In the genomic region with DNA sequence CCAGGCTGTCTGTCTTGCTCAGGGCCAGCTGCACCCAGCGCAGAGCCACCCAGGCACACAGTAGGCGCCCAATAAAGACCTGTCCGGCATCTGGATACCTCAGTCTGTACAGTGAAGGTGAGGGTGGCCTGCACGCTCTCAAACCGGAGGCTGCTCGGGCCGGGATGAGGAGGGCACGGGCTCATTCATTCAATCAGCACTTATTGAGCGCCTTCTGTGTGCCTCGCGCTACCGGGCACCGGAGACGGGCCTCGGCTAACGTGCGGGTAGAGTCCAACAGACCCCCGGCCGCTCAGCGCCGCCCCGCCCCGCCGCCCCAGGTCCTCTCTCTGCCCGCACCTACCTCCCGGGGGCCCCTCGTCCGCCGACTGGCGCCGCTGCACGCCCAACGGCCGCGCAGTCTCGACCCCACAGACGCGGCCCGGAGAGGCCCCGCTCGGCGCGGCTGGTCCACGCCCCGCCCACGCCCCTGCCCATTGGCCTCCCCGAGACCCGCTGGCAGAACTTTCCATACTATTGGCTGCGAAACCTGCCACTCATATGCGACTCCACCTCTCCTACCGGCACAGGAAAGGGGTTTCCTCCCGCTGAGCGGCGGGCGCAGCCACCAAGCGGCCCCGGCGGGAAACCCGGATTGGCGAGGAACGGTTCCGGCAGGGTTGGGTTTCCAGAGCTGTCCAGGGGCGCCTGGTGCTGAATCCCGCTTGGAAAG, we compare ENCODE assay signal across 1 cellular context.
TF ChIP-seq lines count a peak whose summit lies in the region.

A gene with protein sequence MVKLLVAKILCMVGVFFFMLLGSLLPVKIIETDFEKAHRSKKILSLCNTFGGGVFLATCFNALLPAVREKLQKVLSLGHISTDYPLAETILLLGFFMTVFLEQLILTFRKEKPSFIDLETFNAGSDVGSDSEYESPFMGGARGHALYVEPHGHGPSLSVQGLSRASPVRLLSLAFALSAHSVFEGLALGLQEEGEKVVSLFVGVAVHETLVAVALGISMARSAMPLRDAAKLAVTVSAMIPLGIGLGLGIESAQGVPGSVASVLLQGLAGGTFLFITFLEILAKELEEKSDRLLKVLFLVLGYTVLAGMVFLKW (minus strand): TSS at position 416 of the 712 bp plus-strand sequence. CDS start 2,760 bp downstream, outside the sequence.

TF ChIP-seq in HepG2, 621 proteins besides CTCF, POLR2A, EP300 and RAD21 (continued from another document and continues in another):
- TF ChIP-seq ARID4A (CRISPR knock-in tag; IDR thresholded peaks at IDR 0.05; ENCODE audit: borderline replicate concordance) (peak; percentile 97), CC2D1A (CRISPR knock-in tag; IDR thresholded peaks at IDR 0.05) (0 out of 2 replicates have a peak, but pooled peaks have one; percentile 75), NR3C1 (CRISPR knock-in tag; IDR thresholded peaks at IDR 0.05) (no peak), ZNF33A (CRISPR knock-in tag; IDR thresholded peaks at IDR 0.05; ENCODE audit: borderline replicate concordance) (peak; percentile 89; the same call in 1 of the 2 replicates), REXO4 (CRISPR knock-in tag; IDR thresholded peaks at IDR 0.05; ENCODE audit: borderline replicate concordance) (no peak), XRCC5 (optimal IDR thresholded peaks at IDR 0.05; ENCODE audit: low read length) (peak; percentile 99), TCF7L2 (IDR thresholded peaks at IDR 0.05; ENCODE audit: low read depth, low read length) (no peak), ZMYM4 (CRISPR knock-in tag; IDR thresholded peaks at IDR 0.05) (peak; percentile 95), RFX3 (CRISPR knock-in tag; IDR thresholded peaks at IDR 0.05) (peak; percentile 44; the same call in 1 of the 2 replicates), HES4 (CRISPR knock-in tag; IDR thresholded peaks at IDR 0.05; ENCODE audit: borderline replicate concordance) (peak; percentile 97), ONECUT2 (CRISPR knock-in tag; IDR thresholded peaks at IDR 0.05) (0 out of 2 replicates have a peak, but pooled peaks have one; percentile 59), ZNF484 (CRISPR knock-in tag; IDR thresholded peaks at IDR 0.05; ENCODE audit: borderline replicate concordance, low read depth) (peak; percentile 59; the same call in 1 of the 2 replicates), DNMT3B (CRISPR knock-in tag; conservative IDR thresholded peaks at IDR 0.05) (peak; percentile 100), ATF1 (CRISPR knock-in tag; IDR thresholded peaks at IDR 0.05) (0 out of 2 replicates have a peak, but pooled peaks have one; percentile 44), KLF16 (CRISPR knock-in tag; IDR thresholded peaks at IDR 0.05) (peak in 1 of 2 experiments; percentile 100; a peak in 2 of 4 replicates), TAF15 (IDR thresholded peaks at IDR 0.05; ENCODE audit: low read depth, low read length, poor library complexity, severe bottlenecking) (no peak), EZH2 (conservative IDR thresholded peaks at IDR 0.05; ENCODE audit: low read depth, low read length) (no peak), NAIF1 (CRISPR knock-in tag; IDR thresholded peaks at IDR 0.05; ENCODE audit: borderline replicate concordance) (no peak; the same call in 1 of the 2 replicates), RFX5 (IDR thresholded peaks at IDR 0.05; ENCODE audit: low read depth, low read length) (no peak; the same call in 1 of the 2 replicates), GATA4 (IDR thresholded peaks at IDR 0.05; ENCODE audit: borderline replicate concordance, low read depth) (no peak), MZF1 (CRISPR knock-in tag; IDR thresholded peaks at IDR 0.05; ENCODE audit: borderline replicate concordance) (no peak), ZSCAN9 (CRISPR knock-in tag; IDR thresholded peaks at IDR 0.05; ENCODE audit: borderline replicate concordance) (peak; percentile 100), HIVEP1 (CRISPR knock-in tag; IDR thresholded peaks at IDR 0.05) (peak; percentile 94), HOXA3 (CRISPR knock-in tag; IDR thresholded peaks at IDR 0.05) (peak; percentile 89), KLF6 (CRISPR knock-in tag; IDR thresholded peaks at IDR 0.05) (peak; percentile 99), ZNF263 (CRISPR knock-in tag; IDR thresholded peaks at IDR 0.05) (peak; percentile 80), ZNF616 (CRISPR knock-in tag; IDR thresholded peaks at IDR 0.05; ENCODE audit: low read depth) (0 out of 2 replicates have a peak, but pooled peaks have one; percentile 71), ZNF878 (CRISPR knock-in tag; IDR thresholded peaks at IDR 0.05) (peak; percentile 91), CBX1 (IDR thresholded peaks at IDR 0.05; ENCODE audit: low read depth) (peak; percentile 49), ZBTB4 (CRISPR knock-in tag; IDR thresholded peaks at IDR 0.05; ENCODE audit: borderline replicate concordance) (peak; percentile 75; the same call in 1 of the 2 replicates), HMG20B (CRISPR knock-in tag; conservative IDR thresholded peaks at IDR 0.05) (peak; percentile 89), BRD4 (CRISPR knock-in tag; IDR thresholded peaks at IDR 0.05) (no peak), SMARCC2 (IDR thresholded peaks at IDR 0.05) (no peak), ZSCAN21 (CRISPR knock-in tag; IDR thresholded peaks at IDR 0.05; ENCODE audit: borderline replicate concordance) (peak; percentile 94), CHCHD3 (CRISPR knock-in tag; IDR thresholded peaks at IDR 0.05) (0 out of 2 replicates have a peak, but pooled peaks have one; percentile 4), MATR3 (CRISPR knock-in tag; IDR thresholded peaks at IDR 0.05) (no peak), ZSCAN22 (CRISPR knock-in tag; IDR thresholded peaks at IDR 0.05) (peak; percentile 28; the same call in 1 of the 2 replicates), JDP2 (CRISPR knock-in tag; IDR thresholded peaks at IDR 0.05; ENCODE audit: borderline replicate concordance) (peak; percentile 91; the same call in 1 of the 2 replicates)
- TF ChIP-seq, protein P1, sequence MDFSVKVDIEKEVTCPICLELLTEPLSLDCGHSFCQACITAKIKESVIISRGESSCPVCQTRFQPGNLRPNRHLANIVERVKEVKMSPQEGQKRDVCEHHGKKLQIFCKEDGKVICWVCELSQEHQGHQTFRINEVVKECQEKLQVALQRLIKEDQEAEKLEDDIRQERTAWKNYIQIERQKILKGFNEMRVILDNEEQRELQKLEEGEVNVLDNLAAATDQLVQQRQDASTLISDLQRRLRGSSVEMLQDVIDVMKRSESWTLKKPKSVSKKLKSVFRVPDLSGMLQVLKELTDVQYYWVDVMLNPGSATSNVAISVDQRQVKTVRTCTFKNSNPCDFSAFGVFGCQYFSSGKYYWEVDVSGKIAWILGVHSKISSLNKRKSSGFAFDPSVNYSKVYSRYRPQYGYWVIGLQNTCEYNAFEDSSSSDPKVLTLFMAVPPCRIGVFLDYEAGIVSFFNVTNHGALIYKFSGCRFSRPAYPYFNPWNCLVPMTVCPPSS (IDR thresholded peaks at IDR 0.05) = no peak
- TF ChIP-seq, protein P2, sequence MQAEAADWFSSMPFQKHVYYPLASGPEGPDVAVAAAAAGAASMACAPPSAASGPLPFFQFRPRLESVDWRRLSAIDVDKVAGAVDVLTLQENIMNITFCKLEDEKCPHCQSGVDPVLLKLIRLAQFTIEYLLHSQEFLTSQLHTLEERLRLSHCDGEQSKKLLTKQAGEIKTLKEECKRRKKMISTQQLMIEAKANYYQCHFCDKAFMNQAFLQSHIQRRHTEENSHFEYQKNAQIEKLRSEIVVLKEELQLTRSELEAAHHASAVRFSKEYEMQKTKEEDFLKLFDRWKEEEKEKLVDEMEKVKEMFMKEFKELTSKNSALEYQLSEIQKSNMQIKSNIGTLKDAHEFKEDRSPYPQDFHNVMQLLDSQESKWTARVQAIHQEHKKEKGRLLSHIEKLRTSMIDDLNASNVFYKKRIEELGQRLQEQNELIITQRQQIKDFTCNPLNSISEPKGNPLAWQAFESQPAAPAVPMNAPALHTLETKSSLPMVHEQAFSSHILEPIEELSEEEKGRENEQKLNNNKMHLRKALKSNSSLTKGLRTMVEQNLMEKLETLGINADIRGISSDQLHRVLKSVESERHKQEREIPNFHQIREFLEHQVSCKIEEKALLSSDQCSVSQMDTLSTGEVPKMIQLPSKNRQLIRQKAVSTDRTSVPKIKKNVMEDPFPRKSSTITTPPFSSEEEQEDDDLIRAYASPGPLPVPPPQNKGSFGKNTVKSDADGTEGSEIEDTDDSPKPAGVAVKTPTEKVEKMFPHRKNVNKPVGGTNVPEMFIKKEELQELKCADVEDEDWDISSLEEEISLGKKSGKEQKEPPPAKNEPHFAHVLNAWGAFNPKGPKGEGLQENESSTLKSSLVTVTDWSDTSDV (CRISPR knock-in tag; IDR thresholded peaks at IDR 0.05) = peak; percentile 77; the same call in 1 of the 2 replicates
- TF ChIP-seq, protein P3, sequence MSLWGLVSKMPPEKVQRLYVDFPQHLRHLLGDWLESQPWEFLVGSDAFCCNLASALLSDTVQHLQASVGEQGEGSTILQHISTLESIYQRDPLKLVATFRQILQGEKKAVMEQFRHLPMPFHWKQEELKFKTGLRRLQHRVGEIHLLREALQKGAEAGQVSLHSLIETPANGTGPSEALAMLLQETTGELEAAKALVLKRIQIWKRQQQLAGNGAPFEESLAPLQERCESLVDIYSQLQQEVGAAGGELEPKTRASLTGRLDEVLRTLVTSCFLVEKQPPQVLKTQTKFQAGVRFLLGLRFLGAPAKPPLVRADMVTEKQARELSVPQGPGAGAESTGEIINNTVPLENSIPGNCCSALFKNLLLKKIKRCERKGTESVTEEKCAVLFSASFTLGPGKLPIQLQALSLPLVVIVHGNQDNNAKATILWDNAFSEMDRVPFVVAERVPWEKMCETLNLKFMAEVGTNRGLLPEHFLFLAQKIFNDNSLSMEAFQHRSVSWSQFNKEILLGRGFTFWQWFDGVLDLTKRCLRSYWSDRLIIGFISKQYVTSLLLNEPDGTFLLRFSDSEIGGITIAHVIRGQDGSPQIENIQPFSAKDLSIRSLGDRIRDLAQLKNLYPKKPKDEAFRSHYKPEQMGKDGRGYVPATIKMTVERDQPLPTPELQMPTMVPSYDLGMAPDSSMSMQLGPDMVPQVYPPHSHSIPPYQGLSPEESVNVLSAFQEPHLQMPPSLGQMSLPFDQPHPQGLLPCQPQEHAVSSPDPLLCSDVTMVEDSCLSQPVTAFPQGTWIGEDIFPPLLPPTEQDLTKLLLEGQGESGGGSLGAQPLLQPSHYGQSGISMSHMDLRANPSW (CRISPR knock-in tag; IDR thresholded peaks at IDR 0.05; ENCODE audit: borderline replicate concordance) = 0 out of 2 replicates have a peak, but pooled peaks have one; percentile 62
- TF ChIP-seq, protein P4, sequence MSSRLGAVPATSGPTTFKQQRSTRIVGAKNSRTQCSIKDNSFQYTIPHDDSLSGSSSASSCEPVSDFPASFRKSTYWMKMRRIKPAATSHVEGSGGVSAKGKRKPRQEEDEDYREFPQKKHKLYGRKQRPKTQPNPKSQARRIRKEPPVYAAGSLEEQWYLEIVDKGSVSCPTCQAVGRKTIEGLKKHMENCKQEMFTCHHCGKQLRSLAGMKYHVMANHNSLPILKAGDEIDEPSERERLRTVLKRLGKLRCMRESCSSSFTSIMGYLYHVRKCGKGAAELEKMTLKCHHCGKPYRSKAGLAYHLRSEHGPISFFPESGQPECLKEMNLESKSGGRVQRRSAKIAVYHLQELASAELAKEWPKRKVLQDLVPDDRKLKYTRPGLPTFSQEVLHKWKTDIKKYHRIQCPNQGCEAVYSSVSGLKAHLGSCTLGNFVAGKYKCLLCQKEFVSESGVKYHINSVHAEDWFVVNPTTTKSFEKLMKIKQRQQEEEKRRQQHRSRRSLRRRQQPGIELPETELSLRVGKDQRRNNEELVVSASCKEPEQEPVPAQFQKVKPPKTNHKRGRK (CRISPR knock-in tag; IDR thresholded peaks at IDR 0.05) = no peak
